Comparison of ENCODE assay signal across 27 cellular contexts in genomic region chr11:75167617-75168016, GRCh38. TPM values are rescaled to one million over a fixed set of nuclear protein-coding genes. Genes with fewer than 3 reads are reported as not detected.
"Had no signal": no experiment of that assay in that cellular context is flagged by ENCODE, and none has a peak within 500 bp of the region (broad histone marks: within the 10 kb centered on the region; RNA-seq: fewer than 3 reads in every experiment).

No MANE protein-coding gene starts in this region.

- H3K36me3 Mint-ChIP-seq: activated naive CD8-positive, alpha-beta T cell; natural killer cell; stimulated activated naive B cell treated with anti-CD40 and anti-IgM and Interleukin-4, amounts not matched to agents 10 μg/mL and 1 μg/mL and 100 μg/mL, for 72 hours had no signal

- H3K36me3 ChIP-seq: ascending aorta, brain microvascular endothelial cell, neutrophil, pancreas, sigmoid colon had no signal

- H3K27me3 Mint-ChIP-seq: activated naive CD8-positive, alpha-beta T cell had no signal

- ATAC-seq: activated T-cell treated with anti-CD3 and anti-CD28 coated beads, Interleukin-2, amount 50 U/mL, for 4 hours; lower lobe of right lung; natural killer cell; pancreas; stimulated activated naive B cell treated with anti-CD40 and anti-IgM and Interleukin-4, amounts not matched to agents 10 μg/mL and 1 μg/mL and 100 μg/mL, for 72 hours; T-helper 17 cell had no signal

- H3K27ac ChIP-seq: ascending aorta, brain microvascular endothelial cell, esophagus muscularis mucosa, lower lobe of right lung, neutrophil, pancreas, sigmoid colon had no signal

- H3K9me3 ChIP-seq: adrenal gland, ascending aorta, esophagus muscularis mucosa, lower lobe of right lung, neutrophil, pancreas, sigmoid colon had no signal

- H3K4me3 ChIP-seq: adrenal gland, ascending aorta, dorsolateral prefrontal cortex, esophagus muscularis mucosa, lower lobe of right lung, pancreas, sigmoid colon had no signal

- H3K4me1 Mint-ChIP-seq: natural killer cell; stimulated activated naive B cell treated with anti-CD40 and anti-IgM and Interleukin-4, amounts not matched to agents 10 μg/mL and 1 μg/mL and 100 μg/mL, for 72 hours; T-helper 17 cell had no signal

- DNase-seq: activated CD4-positive, alpha-beta T cell treated with anti-CD3 and anti-CD28 coated beads for 4 hours; activated CD4-positive, alpha-beta T cell treated with anti-CD3 and anti-CD28 coated beads, Interleukin-2, amount 50 U/mL, for 48 hours; activated CD4-positive, CD25-positive, alpha-beta regulatory T cell; activated CD8-positive, alpha-beta memory T cell treated with anti-CD3 and anti-CD28 coated beads, Interleukin-2, amount 50 U/mL, for 48 hours; activated naive CD4-positive, alpha-beta T cell; activated T-cell treated with anti-CD3 and anti-CD28 coated beads, Interleukin-2, amount 50 U/mL, for 4 hours; adrenal gland; brain microvascular endothelial cell; caudate nucleus; dorsolateral prefrontal cortex; islet precursor cell; lower lobe of right lung; natural killer cell; pancreas; sigmoid colon; stimulated activated CD4-positive, alpha-beta T cell treated with anti-CD3 and anti-CD28 coated beads, Interleukin-2, amount 100 ng/mL, for 48 hours; stimulated activated CD8-positive, alpha-beta memory T cell treated with anti-CD3 and anti-CD28 coated beads, Interleukin-4, amount 100 ng/mL, for 48 hours; stimulated activated naive B cell treated with anti-CD40 and anti-IgM and Interleukin-4, amounts not matched to agents 10 μg/mL and 1 μg/mL and 100 μg/mL, for 72 hours; SW 1271; T-helper 17 cell; trophoblast cell had no signal

- H3K4me1 ChIP-seq: ascending aorta, sigmoid colon had no signal

- H3K27me3 ChIP-seq: adrenal gland, ascending aorta, dorsolateral prefrontal cortex, esophagus muscularis mucosa, pancreas had no signal

- H3K27ac Mint-ChIP-seq: activated naive CD8-positive, alpha-beta T cell; activated T-helper 2 cell treated with anti-CD3 and anti-CD28 coated beads, Interferon-gamma antibody, Interleukin-2, Interleukin-4, amounts not matched to agents 10 μg/mL and 5 μg/mL and 100 μg/mL, durations not matched to agents 14 hours and 24 hours and 36 hours; natural killer cell; stimulated activated naive B cell treated with anti-CD40 and anti-IgM and Interleukin-4, amounts not matched to agents 10 μg/mL and 1 μg/mL and 100 μg/mL, for 72 hours; T-helper 17 cell had no signal

- H3K9me3 Mint-ChIP-seq: activated T-cell treated with anti-CD3 and anti-CD28 coated beads, Interleukin-2, amount 50 U/mL, for 4 hours; activated T-helper 2 cell treated with anti-CD3 and anti-CD28 coated beads, Interferon-gamma antibody, Interleukin-2, Interleukin-4, amounts not matched to agents 10 μg/mL and 5 μg/mL and 100 μg/mL, durations not matched to agents 14 hours and 24 hours and 36 hours; natural killer cell; stimulated activated naive B cell treated with anti-CD40 and anti-IgM and Interleukin-4, amounts not matched to agents 10 μg/mL and 1 μg/mL and 100 μg/mL, for 72 hours had no signal

- H3K4me3 Mint-ChIP-seq: activated naive CD8-positive, alpha-beta T cell; activated T-cell treated with anti-CD3 and anti-CD28 coated beads, Interleukin-2, amount 50 U/mL, for 4 hours; natural killer cell; stimulated activated naive B cell treated with anti-CD40 and anti-IgM and Interleukin-4, amounts not matched to agents 10 μg/mL and 1 μg/mL and 100 μg/mL, for 72 hours; T-helper 17 cell had no signal

RNA-seq across cellular contexts. Expression of gene SLCO2B1, which starts 16.7 kb away (rescaled TPM):
- total RNA-seq: activated CD8-positive, alpha-beta memory T cell treated with anti-CD3 and anti-CD28 coated beads for 36 hours; activated T-helper 2 cell treated with anti-CD3 and anti-CD28 coated beads, Interferon-gamma antibody, Interleukin-2, Interleukin-4, amounts not matched to agents 10 μg/mL and 5 μg/mL and 100 μg/mL, durations not matched to agents 14 hours and 24 hours and 36 hours; natural killer cell; T-helper 17 cell had no signal
